In the genomic region with DNA sequence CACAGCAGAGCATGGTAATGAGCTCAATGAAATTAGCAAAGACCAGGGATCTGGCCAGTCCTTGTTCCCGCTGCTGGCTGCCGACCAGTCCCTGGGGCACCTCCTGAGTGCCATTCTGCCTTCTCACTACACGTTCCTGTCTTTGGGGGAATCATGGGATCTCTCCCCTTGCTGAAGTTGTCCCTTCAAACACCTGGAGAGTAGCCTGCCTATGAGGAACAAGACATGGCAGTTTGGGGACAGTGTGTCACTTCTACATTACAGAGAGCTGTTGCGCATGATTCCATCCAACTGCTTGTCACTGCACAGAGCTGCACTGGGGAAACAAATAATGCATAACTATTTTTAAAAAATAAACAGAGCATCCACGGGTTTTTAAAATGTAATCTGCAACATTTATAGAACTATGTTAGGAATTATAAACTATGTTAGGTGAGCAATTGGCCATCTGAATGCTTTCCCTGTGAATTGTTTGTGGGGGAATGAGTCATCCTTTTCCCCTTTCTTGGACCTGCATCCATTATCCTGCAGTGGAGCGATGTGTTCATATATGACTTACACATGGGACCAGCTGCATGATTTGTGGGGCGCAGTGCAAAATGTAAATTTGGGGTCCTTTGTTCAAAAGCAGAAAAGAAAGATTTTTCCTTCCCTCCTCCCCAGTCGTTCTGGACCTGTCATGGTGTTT, we compare ENCODE assay signal across 16 cellular contexts.
DNase-seq lines count a peak whose midpoint lies in the region; ATAC-seq and TF ChIP-seq lines count a peak whose summit lies in the region.
"Had no signal": no experiment of that assay in that cellular context is flagged by ENCODE, and none has a peak within 500 bp of the region (broad histone marks: within the 10 kb centered on the region; RNA-seq: fewer than 3 reads in every experiment).

No MANE protein-coding gene starts in this region.

- H3K27ac ChIP-seq in IMR-90 (ENCODE audit: insufficient read depth, low read length) (peak overlapping the region; percentile 81), GM23338 (ENCODE audit: low read depth) (no peak overlapping the region), tibial artery (no peak overlapping the region)
- H3K27ac ChIP-seq: esophagus squamous epithelium had no signal

- peak overlapping the region; percentile 66 for H4K91ac ChIP-seq in IMR-90 (ENCODE audit: insufficient read depth, low read depth, low read length)

- peak overlapping the region; percentile 66 for H2AK5ac ChIP-seq in IMR-90 (ENCODE audit: low read depth, low read length)

- H3K4me3 ChIP-seq in BE2C (ENCODE audit: low read depth, low read length) (peak overlapping the region; percentile 24; the same call in 1 of the 2 replicates), IMR-90 (ENCODE audit: insufficient read depth, low read depth, low read length) (no peak overlapping the region), adipocyte (ENCODE audit: low read length) (no peak overlapping the region), GM23338 (no peak overlapping the region), tibial artery (no peak overlapping the region)
- H3K4me3 ChIP-seq: esophagus squamous epithelium had no signal

- H3K27ac Mint-ChIP-seq in glutamatergic neuron (ENCODE audit: unreplicated experiment) (no peak overlapping the region), GM23338 (no peak overlapping the region)
- H3K27ac Mint-ChIP-seq: activated CD8-positive, alpha-beta memory T cell treated with anti-CD3 and anti-CD28 coated beads, Interleukin-2, amount 10 ng/mL, durations not matched to agents 7 days and 5 days; B cell; T-helper 1 cell treated with Interleukin-12 subunit alpha and Interleukin-12 subunit beta and Interleukin-4 antibody, amounts not matched to agents 30 μg/mL and 1 μg/mL, for 36 hours had no signal

- POLR2A ChIA-PET in IMR-90 (lab: Charles Lee; ENCODE audit: unreplicated experiment) = no interaction called here

- peak overlapping the region; percentile 40 for H3K4me2 ChIP-seq in IMR-90 (ENCODE audit: low read depth, low read length)
- H3K4me2 ChIP-seq in GM23338 = no peak overlapping the region

- H3K9me3 ChIP-seq in BE2C (no peaks in the 10 kb centered on the region), IMR-90 (ENCODE audit: control insufficient read depth, insufficient read depth, low read length) (no peaks in the 10 kb centered on the region), adipocyte (ENCODE audit: control insufficient read depth, low read length) (no peaks in the 10 kb centered on the region), tibial artery (no peaks in the 10 kb centered on the region)
- H3K9me3 ChIP-seq: esophagus squamous epithelium had no signal

- peak; percentile 33 for DNase-seq in BE2C
- DNase-seq in IMR-90 = peak; percentile 75
- peak; percentile 8 for DNase-seq in adipocyte (ENCODE audit: low read depth)
- peak; percentile 19 for DNase-seq in glutamatergic neuron
- DNase-seq in GM23338 (ENCODE audit: low spot score) = no peak
- DNase-seq in NCI-H82 treated with DMSO at 0.1 percent for 48 hours (lab: John Stamatoyannopoulos, UW; ENCODE audit: unreplicated experiment) = no peak
- no peak for DNase-seq in tibial artery
- DNase-seq: activated CD8-positive, alpha-beta memory T cell treated with anti-CD3 and anti-CD28 coated beads, Interleukin-2, amount 10 ng/mL, durations not matched to agents 7 days and 5 days; activated effector memory CD4-positive, alpha-beta T cell treated with Interleukin-2 at 50 U/mL for 16 hours; aorta; esophagus squamous epithelium; right cardiac atrium had no signal

- H3K27me3 ChIP-seq in BE2C = no peaks in the 10 kb centered on the region
- H3K27me3 ChIP-seq in IMR-90 (ENCODE audit: control insufficient read depth, insufficient read depth, low read length) = no peaks in the 10 kb centered on the region
- H3K27me3 ChIP-seq in adipocyte (replicated peaks; ENCODE audit: control insufficient read depth, insufficient read depth, low read length) = no peaks in the 10 kb centered on the region
- H3K27me3 ChIP-seq in GM23338 (ENCODE audit: insufficient read depth) = no peaks in the 10 kb centered on the region
- H3K27me3 ChIP-seq in tibial artery = no peaks in the 10 kb centered on the region
- H3K27me3 ChIP-seq: esophagus squamous epithelium had no signal

- TF ChIP-seq POLR2A in IMR-90 (IDR thresholded peaks at IDR 0.05; ENCODE audit: low read depth, low read length) = no peak

- CTCF ChIA-PET in IMR-90 (lab: Yijun Ruan, JAX) = interaction anchor here (0.6 kb wide), 1 partner anchor 44 kb away, joined by 3 read pairs; no protein-coding TSS in a partner anchor

- H4K20me1 ChIP-seq in IMR-90 (ENCODE audit: insufficient read depth, low read length) = no peaks in the 10 kb centered on the region
- H4K20me1 ChIP-seq in GM23338 (replicated peaks; ENCODE audit: insufficient read depth) = no peaks in the 10 kb centered on the region

- peak overlapping the region; percentile 90 for H2BK5ac ChIP-seq in IMR-90 (ENCODE audit: low read depth, low read length, poor library complexity, severe bottlenecking)

- H3K9me1 ChIP-seq in IMR-90 (ENCODE audit: insufficient read depth, low read length) = peaks cover 10% of the 10 kb centered on the region

- H3K36me3 Mint-ChIP-seq in glutamatergic neuron (ENCODE audit: unreplicated experiment) (no peaks in the 10 kb centered on the region), GM23338 (ENCODE audit: low read depth) (no peaks in the 10 kb centered on the region)

- H2AK9ac ChIP-seq in IMR-90 (replicated peaks; ENCODE audit: low read depth, low read length, poor library complexity) = peak overlapping the region; percentile 69

- H3K4me1 ChIP-seq in BE2C (0 out of 2 replicates have a peak, but pooled peaks cover 3% of the 10 kb centered on the region), IMR-90 (ENCODE audit: control insufficient read depth, insufficient read depth, low read length) (peaks cover 18% of the 10 kb centered on the region), adipocyte (ENCODE audit: control insufficient read depth, insufficient read depth, low read length) (peaks cover 8% of the 10 kb centered on the region), GM23338 (ENCODE audit: insufficient read depth) (peaks cover 11% of the 10 kb centered on the region; the same call in 1 of the 2 replicates), tibial artery (peaks cover 0 to 23% (median 1%) of the 10 kb centered on the region in 4 donors)

- peak overlapping the region; percentile 97 for H2BK120ac ChIP-seq in IMR-90 (ENCODE audit: low read depth, low read length)

- TF ChIP-seq CTCF in BE2C (IDR thresholded peaks at IDR 0.05; ENCODE audit: low read depth, low read length) = no peak
- TF ChIP-seq CTCF in IMR-90 (conservative IDR thresholded peaks at IDR 0.05; ENCODE audit: low read depth, low read length) = no peak
- no peak for TF ChIP-seq CTCF in glutamatergic neuron (IDR thresholded peaks at IDR 0.05; ENCODE audit: partially characterized antibody, unreplicated experiment)
- no peak for TF ChIP-seq CTCF in GM23338 (conservative IDR thresholded peaks at IDR 0.05; ENCODE audit: low read depth in 2 of 2)
- no peak for TF ChIP-seq CTCF in tibial artery (IDR thresholded peaks at IDR 0.05)

- H3F3A ChIP-seq in GM23338 (replicated peaks; ENCODE audit: low read depth) = no peaks in the 10 kb centered on the region

- no peaks in the 10 kb centered on the region for H3K79me2 ChIP-seq in GM23338 (replicated peaks; ENCODE audit: insufficient read depth)

- H3K4me3 Mint-ChIP-seq in glutamatergic neuron (ENCODE audit: unreplicated experiment) (no peak overlapping the region), GM23338 (no peak overlapping the region)
- H3K4me3 Mint-ChIP-seq: activated CD8-positive, alpha-beta memory T cell treated with anti-CD3 and anti-CD28 coated beads, Interleukin-2, amount 10 ng/mL, durations not matched to agents 7 days and 5 days; B cell; dendritic cell treated with granulocyte-macrophage colony-stimulating factor and Interleukin-4, amounts not matched to agents 40 ng/mL and 50 ng/mL, for 4 days; T-helper 1 cell treated with Interleukin-12 subunit alpha and Interleukin-12 subunit beta and Interleukin-4 antibody, amounts not matched to agents 30 μg/mL and 1 μg/mL, for 36 hours had no signal

- H2BK20ac ChIP-seq in IMR-90 (ENCODE audit: low read depth, low read length) = peak overlapping the region; percentile 95

- ATAC-seq in IMR-90 (ENCODE audit: low read depth) (peak; percentile 65), GM23338 (no peak), GM21723 (IDR thresholded peaks at IDR 0.05; ENCODE audit: unreplicated experiment) (no peak)
- ATAC-seq: activated CD8-positive, alpha-beta memory T cell treated with anti-CD3 and anti-CD28 coated beads, Interleukin-2, amount 10 ng/mL, durations not matched to agents 7 days and 5 days; right cardiac atrium had no signal

- dilution Hi-C loops in IMR-90 (cut with HindIII; ENCODE audit: low sequenced_read_pairs, unreplicated experiment) = no loop called here

- peak overlapping the region; percentile 97 for H3K4ac ChIP-seq in IMR-90 (ENCODE audit: low read depth, low read length)

- peak overlapping the region; percentile 63 to 75 for H4K8ac ChIP-seq in IMR-90 (ENCODE audit: low read depth in 2 of 2, low read length in 2 of 2)

- H3K4me1 Mint-ChIP-seq in glutamatergic neuron (ENCODE audit: low read depth, unreplicated experiment) (peaks cover 1% of the 10 kb centered on the region), GM23338 (peaks cover 15% of the 10 kb centered on the region)

- H3K27me3 Mint-ChIP-seq in glutamatergic neuron (ENCODE audit: unreplicated experiment) = no peaks in the 10 kb centered on the region
- peaks cover 3% of the 10 kb centered on the region for H3K27me3 Mint-ChIP-seq in GM23338 (ENCODE audit: insufficient read depth, low read depth, poor library complexity)
- H3K27me3 Mint-ChIP-seq: activated CD8-positive, alpha-beta memory T cell treated with anti-CD3 and anti-CD28 coated beads, Interleukin-2, amount 10 ng/mL, durations not matched to agents 7 days and 5 days; B cell; dendritic cell treated with granulocyte-macrophage colony-stimulating factor and Interleukin-4, amounts not matched to agents 40 ng/mL and 50 ng/mL, for 4 days had no signal

- peak overlapping the region; percentile 69; the same call in 2 of the 3 replicates for H2BK15ac ChIP-seq in IMR-90 (ENCODE audit: low read depth, low read length)

- peak overlapping the region; percentile 33; the same call in 1 of the 2 replicates for H4K5ac ChIP-seq in IMR-90 (ENCODE audit: low read depth, low read length)

- WGBS in IMR-90 (ENCODE audit: extremely low coverage in 2 of 2, insufficient read length in 1 of 2), 2 experiments = no CpG with 5 or more reads among the region's 8 CpGs

- no peaks in the 10 kb centered on the region for H3K9me2 ChIP-seq in GM23338 (ENCODE audit: insufficient read depth)

- in situ Hi-C loops in IMR-90 (cut with MboI; ENCODE audit: low sequenced_read_pairs) = loop anchor here (10.0 kb wide), 1 partner anchor 105 kb away; no protein-coding TSS in a partner anchor

- H2AFZ ChIP-seq in IMR-90 (replicated peaks; ENCODE audit: low read length, poor library complexity) (peak overlapping the region; percentile 67), GM23338 (no peak overlapping the region)

- no peak for TF ChIP-seq RAD21 in IMR-90 (IDR thresholded peaks at IDR 0.05; ENCODE audit: low read length)

- peak overlapping the region; percentile 16 for H3K18ac ChIP-seq in IMR-90 (ENCODE audit: low read depth, low read length)

- peak overlapping the region; percentile 97 for H3K23ac ChIP-seq in IMR-90 (ENCODE audit: low read depth, low read length)

- H3K56ac ChIP-seq in IMR-90 (ENCODE audit: extremely low read depth, insufficient read depth, low read length) = 0 out of 2 replicates have a peak overlapping the region, but pooled peaks have one; percentile 25

- peak overlapping the region; percentile 88 for H3K14ac ChIP-seq in IMR-90 (replicated peaks; ENCODE audit: low read depth, low read length)

- intact Hi-C loops in IMR-90 (cut with micrococcal nuclease) = loop anchor here (10.0 kb wide), 1 partner anchor 485 kb away; no protein-coding TSS in a partner anchor
- intact Hi-C loops in tibial artery (cut with DNase I; ENCODE audit: low total_unique reads) = no loop called here

- no peaks in the 10 kb centered on the region for H3K9me3 Mint-ChIP-seq in glutamatergic neuron (ENCODE audit: unreplicated experiment)
- H3K9me3 Mint-ChIP-seq in GM23338 = no peaks in the 10 kb centered on the region
- H3K9me3 Mint-ChIP-seq: dendritic cell treated with granulocyte-macrophage colony-stimulating factor and Interleukin-4, amounts not matched to agents 40 ng/mL and 50 ng/mL, for 4 days; T-helper 1 cell treated with Interleukin-12 subunit alpha and Interleukin-12 subunit beta and Interleukin-4 antibody, amounts not matched to agents 30 μg/mL and 1 μg/mL, for 36 hours had no signal

- peak overlapping the region; percentile 33; the same call in 1 of the 2 replicates for H3K9ac ChIP-seq in IMR-90 (ENCODE audit: low read depth, low read length)
- H3K9ac ChIP-seq in adipocyte (ENCODE audit: low read length) = no peak overlapping the region

- H3K36me3 ChIP-seq in BE2C = no peaks in the 10 kb centered on the region
- no peaks in the 10 kb centered on the region for H3K36me3 ChIP-seq in IMR-90 (ENCODE audit: control insufficient read depth, insufficient read depth, low read length)
- no peaks in the 10 kb centered on the region for H3K36me3 ChIP-seq in adipocyte (ENCODE audit: control insufficient read depth, insufficient read depth, low read length, severe bottlenecking)
- H3K36me3 ChIP-seq in GM23338 (ENCODE audit: insufficient read depth) = no peaks in the 10 kb centered on the region
- H3K36me3 ChIP-seq in tibial artery = no peaks in the 10 kb centered on the region
- H3K36me3 ChIP-seq: esophagus squamous epithelium had no signal

- no peaks in the 10 kb centered on the region for H3K79me1 ChIP-seq in IMR-90 (ENCODE audit: low read depth in 1 of 2, low read length in 2 of 2)

- BruUV-seq in IMR-90 (replicated peaks; lab: Mats Ljungman, UMichigan) = no TSS peak

Comparison
In these comparisons a context has a peak if more than half of its experiments do, and no peak if none do; other contexts are left out.
1. DNase-seq: peak in BE2C (single experiment), IMR-90 (single experiment), adipocyte (single experiment) and glutamatergic neuron (single experiment); none in GM23338 (single experiment), NCI-H82 treated with DMSO at 0.1 percent for 48 hours (single experiment) and tibial artery (0 of 2).